ENCODE assay signal across 8 cellular contexts in the genomic region with DNA sequence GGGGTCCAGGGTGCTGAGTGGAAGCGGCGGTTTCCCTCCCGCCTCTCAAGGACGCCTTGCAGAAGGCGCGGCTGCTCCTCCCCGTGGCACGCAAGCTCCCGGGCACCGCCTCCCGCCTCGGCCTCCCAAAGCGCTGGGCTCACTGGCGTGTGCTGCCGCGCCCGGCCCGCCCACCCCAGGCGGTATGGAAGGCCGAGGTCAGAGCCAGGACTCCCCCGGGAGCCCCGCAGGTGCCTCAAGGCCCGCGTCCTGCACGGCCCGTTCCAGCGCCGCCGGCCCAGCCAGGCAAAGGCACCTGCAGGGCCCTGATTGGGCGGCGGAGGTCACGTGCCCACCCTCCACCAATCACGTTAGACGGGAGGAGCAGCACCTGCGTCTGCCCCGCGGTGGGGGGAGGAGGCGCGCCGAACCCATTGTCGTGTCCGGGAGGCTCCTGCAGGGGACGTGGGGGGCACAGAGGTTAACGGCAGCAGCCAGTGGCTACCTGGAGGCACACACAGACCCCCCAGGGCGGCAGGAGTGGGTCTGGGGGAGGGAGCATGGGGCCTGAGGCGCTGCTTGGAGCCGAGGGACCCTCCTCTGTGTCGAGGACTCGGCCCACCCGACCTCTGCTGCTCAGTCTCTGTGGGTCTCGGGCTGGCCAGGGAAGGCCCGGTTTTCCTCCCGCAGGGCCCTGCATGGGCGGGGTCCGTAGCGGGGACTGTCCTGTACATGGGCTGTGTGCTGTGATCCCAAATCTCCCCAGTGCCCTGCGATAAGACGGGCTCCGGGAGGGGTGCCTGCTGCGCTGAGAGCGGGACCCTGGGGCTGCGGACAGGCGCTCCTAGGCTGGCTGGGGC. TPM values are rescaled to one million over a fixed set of nuclear protein-coding genes. Genes with fewer than 3 reads are reported as not detected.
DNase-seq lines count a peak whose midpoint lies in the region; ATAC-seq and TF ChIP-seq lines count a peak whose summit lies in the region.

No MANE protein-coding gene starts in this region.

- peak overlapping the region; percentile 83 for H2AFZ ChIP-seq in OCI-LY7 (ENCODE audit: low read length)

- no peaks in the 10 kb centered on the region for H3K36me3 Mint-ChIP-seq in activated T-cell treated with anti-CD3 and anti-CD28 coated beads, Interleukin-2, amount 50 U/mL, for 24 hours (ENCODE audit: low read depth)

- no peaks in the 10 kb centered on the region for H3K9me3 Mint-ChIP-seq in activated T-cell treated with anti-CD3 and anti-CD28 coated beads, Interleukin-2, amount 50 U/mL, for 24 hours

- peak overlapping the region; percentile 97 for H3K4me2 ChIP-seq in OCI-LY7 (ENCODE audit: low read length)

- TF ChIP-seq CTCF in OCI-LY7 (conservative IDR thresholded peaks at IDR 0.05; ENCODE audit: low read length) (peak; percentile 25; the same call in 1 of the 2 replicates), esophagus muscularis mucosa (IDR thresholded peaks at IDR 0.05) (peak; percentile 17 to 39 (median 32))

- BruUV-seq in OCI-LY7 (replicated peaks; lab: Mats Ljungman, UMichigan): no TSS peak

- H3K9me2 ChIP-seq in OCI-LY7 (ENCODE audit: insufficient read depth, low read length): no peaks in the 10 kb centered on the region

- TF ChIP-seq EP300 in esophagus muscularis mucosa (IDR thresholded peaks at IDR 0.05): no peak

- WGBS in esophagus muscularis mucosa: 2% methylated on average over 11 of the region's 63 CpGs

- no peaks in the 10 kb centered on the region for H3K27me3 Mint-ChIP-seq in activated T-cell treated with anti-CD3 and anti-CD28 coated beads, Interleukin-2, amount 50 U/mL, for 24 hours

- peak overlapping the region; percentile 72 for H3K4me3 ChIP-seq in OCI-LY7 (ENCODE audit: low read depth, low read length, poor library complexity, severe bottlenecking)
- peak overlapping the region; percentile 77 to 92 (median 84) for H3K4me3 ChIP-seq in esophagus muscularis mucosa
- H3K4me3 ChIP-seq in muscle layer of duodenum (ENCODE audit: low read depth in 1 of 2, low read length in 2 of 2): peak overlapping the region; percentile 53 to 92

- H3K27ac ChIP-seq in OCI-LY7 (ENCODE audit: low read depth, low read length, poor library complexity, severe bottlenecking) (peak overlapping the region; percentile 45), esophagus muscularis mucosa (replicated peaks in 1 of 4) (peak overlapping the region; percentile 86 to 92 (median 90)), muscle layer of duodenum (ENCODE audit: low read length) (peak overlapping the region; percentile 60)

- POLR2A ChIA-PET in OCI-LY7 (lab: Charles Lee): no interaction called here

- H3K4me3 Mint-ChIP-seq in activated T-cell treated with anti-CD3 and anti-CD28 coated beads, Interleukin-2, amount 50 U/mL, for 24 hours: peak overlapping the region; percentile 81

- H4K20me1 ChIP-seq in OCI-LY7 (ENCODE audit: insufficient read depth, low read length): no peaks in the 10 kb centered on the region

- TF ChIP-seq POLR2A in esophagus muscularis mucosa (IDR thresholded peaks at IDR 0.05; ENCODE audit: low read depth): peak; percentile 37

- CTCF ChIA-PET in OCI-LY7 (lab: Charles Lee; ENCODE audit: unreplicated experiment): interaction anchor here (0.6 kb wide), 1 partner anchor 80 kb away, joined by 4 read pairs; no protein-coding TSS in a partner anchor

- H3K36me3 ChIP-seq in OCI-LY7 (ENCODE audit: insufficient read depth, low read length): no peaks in the 10 kb centered on the region
- H3K36me3 ChIP-seq in esophagus muscularis mucosa: no peaks in the 10 kb centered on the region
- no peaks in the 10 kb centered on the region for H3K36me3 ChIP-seq in muscle layer of duodenum (ENCODE audit: control insufficient read depth in 1 of 2, insufficient read depth in 2 of 2, low read length in 2 of 2)

- H3K27me3 ChIP-seq in esophagus muscularis mucosa (no peaks in the 10 kb centered on the region), muscle layer of duodenum (ENCODE audit: low read depth, low read length) (no peaks in the 10 kb centered on the region)

- intact Hi-C loops in OCI-LY7 (cut with micrococcal nuclease; ENCODE audit: unreplicated experiment) (no loop called here), esophagus muscularis mucosa (cut with DNase I) (loop anchor here (5.0 kb wide), 3 partner anchors 42 to 163 kb away; partner anchors contain the start of gene PAXX)

- H3K4me1 ChIP-seq in OCI-LY7 (ENCODE audit: insufficient read depth, low read length, poor library complexity, severe bottlenecking): peaks cover 24% of the 10 kb centered on the region
- peaks cover 27 to 40% (median 31%) of the 10 kb centered on the region in 4 donors for H3K4me1 ChIP-seq in esophagus muscularis mucosa
- H3K4me1 ChIP-seq in muscle layer of duodenum (ENCODE audit: control insufficient read depth in 1 of 2, insufficient read depth in 2 of 2, low read length in 2 of 2): peaks cover 0 to 13% of the 10 kb centered on the region in 2 donors

- no peaks in the 10 kb centered on the region for H3K79me2 ChIP-seq in OCI-LY7 (ENCODE audit: insufficient read depth, low read depth, low read length)

- ATAC-seq in GM21526 (IDR thresholded peaks at IDR 0.05; ENCODE audit: low FRiP score, unreplicated experiment): peak; percentile 75

- peak; percentile 60 for DNase-seq in DMS114 treated with DMSO at 0.1 percent for 48 hours (lab: John Stamatoyannopoulos, UW; ENCODE audit: unreplicated experiment)
- DNase-seq in HuH-7.5 (ENCODE audit: low spot score): peak; percentile 100
- DNase-seq in OCI-LY7 (ENCODE audit: low spot score): peak; percentile 96
- DNase-seq in activated T-cell treated with anti-CD3 and anti-CD28 coated beads, Interleukin-2, amount 50 U/mL, for 24 hours: peak; percentile 98
- peak; percentile 98 for DNase-seq in esophagus muscularis mucosa (ENCODE audit: extremely low spot score)
- DNase-seq in stimulated activated CD8-positive, alpha-beta memory T cell treated with anti-CD3 and anti-CD28 coated beads, Interleukin-7, amount 100 ng/mL, for 24 hours (ENCODE audit: low read depth): peak; percentile 94

- H3K9me3 ChIP-seq in OCI-LY7 (ENCODE audit: low read length): no peaks in the 10 kb centered on the region
- H3K9me3 ChIP-seq in esophagus muscularis mucosa: no peaks in the 10 kb centered on the region
- H3K9me3 ChIP-seq in muscle layer of duodenum (ENCODE audit: control insufficient read depth in 1 of 2, low read length in 2 of 2): no peaks in the 10 kb centered on the region

- H3K27ac Mint-ChIP-seq in activated T-cell treated with anti-CD3 and anti-CD28 coated beads, Interleukin-2, amount 50 U/mL, for 24 hours: peak overlapping the region; percentile 88

- H3K4me1 Mint-ChIP-seq in activated T-cell treated with anti-CD3 and anti-CD28 coated beads, Interleukin-2, amount 50 U/mL, for 24 hours (ENCODE audit: low read depth): peaks cover 16% of the 10 kb centered on the region

RNA-seq across cellular contexts. Expression of gene LCN12, which starts 2.0 kb away (rescaled TPM):
- total RNA-seq in OCI-LY7 (2014; rRNA removed; shearing (Covaris generic)): 0.95 and 6.5 TPM in 2 replicates
- total RNA-seq in OCI-LY7 (2022) (3.5 and 3.7 TPM in 2 replicates), esophagus muscularis mucosa (not detected)

RNA-seq across cellular contexts. Expression of gene C8G, which starts 5.0 kb away (rescaled TPM):
- total RNA-seq in OCI-LY7 (2014; rRNA removed; shearing (Covaris generic)): 0.95 and 1.0 TPM in 2 replicates
- 2.1 and 2.2 TPM in 2 replicates for total RNA-seq in OCI-LY7 (2022)
- not detected for total RNA-seq in esophagus muscularis mucosa

RNA-seq across cellular contexts. Expression of gene FBXW5, which starts 5.5 kb away (rescaled TPM):
- total RNA-seq in OCI-LY7 (2014; rRNA removed; shearing (Covaris generic)): 78.7 and 89.6 TPM in 2 replicates
- total RNA-seq in OCI-LY7 (2022): 59.1 and 63.3 TPM in 2 replicates
- 100 to 1,000 TPM; 238 to 303 (median 267) TPM for total RNA-seq in esophagus muscularis mucosa

RNA-seq across cellular contexts. Expression of gene PTGDS, which starts 27.3 kb away (rescaled TPM):
- total RNA-seq in OCI-LY7 (2014; rRNA removed; shearing (Covaris generic)): not detected in 2 replicates
- total RNA-seq in OCI-LY7 (2022) (not detected in 2 replicates), esophagus muscularis mucosa (10 to 100 TPM; 10.4 to 77.9 (median 51.6) TPM)

RNA-seq across cellular contexts. Expression of gene LCNL1, which starts 32.8 kb away (rescaled TPM):
- not detected in 2 replicates for total RNA-seq in OCI-LY7 (2014; rRNA removed; shearing (Covaris generic))
- total RNA-seq in OCI-LY7 (2022) (not detected in 2 replicates), esophagus muscularis mucosa (under 1 TPM in 3 of 4 donors, not detected in 1; 0.11 to 0.42 (median 0.39) TPM)

Comparison
In these comparisons a context has a peak if more than half of its experiments do, and no peak if none do; other contexts are left out.
1. Peak in every context shown above with its lines: DNase-seq, ATAC-seq, H3K4me3 ChIP-seq and H3K27ac ChIP-seq.